19 cellular contexts compared by ENCODE assay signal in genomic region chr14:85090681-85091080, GRCh38.
DNase-seq lines count a peak whose midpoint lies in the region; ATAC-seq, FAIRE-seq and TF ChIP-seq lines count a peak whose summit lies in the region.
"Had no signal": no experiment of that assay in that cellular context is flagged by ENCODE, and none has a peak within 500 bp of the region (broad histone marks: within the 10 kb centered on the region; RNA-seq: fewer than 3 reads in every experiment).

No MANE protein-coding gene starts in this region.

- H3K14ac ChIP-seq in IMR-90 (replicated peaks; ENCODE audit: low read depth, low read length): no peak overlapping the region

- no peak overlapping the region for H2AK5ac ChIP-seq in IMR-90 (ENCODE audit: low read depth, low read length)

- POLR2A ChIA-PET in IMR-90 (lab: Charles Lee; ENCODE audit: unreplicated experiment): no interaction called here

- FAIRE-seq in bronchial epithelial cell (lab: Jason Lieb, UNC): no peak
- FAIRE-seq: G401.6, RCC 7860 had no signal

- H3K9me1 ChIP-seq in IMR-90 (ENCODE audit: insufficient read depth, low read length): no peaks in the 10 kb centered on the region

- TF ChIP-seq CTCF in AG10803 (conservative IDR thresholded peaks at IDR 0.05; ENCODE audit: low read length): no peak
- TF ChIP-seq CTCF in IMR-90 (conservative IDR thresholded peaks at IDR 0.05; ENCODE audit: low read depth, low read length): no peak
- TF ChIP-seq CTCF in bronchial epithelial cell (IDR thresholded peaks at IDR 0.05; ENCODE audit: insufficient read depth, low read length, severe bottlenecking): no peak

- DNase-seq in AG10803 (ENCODE audit: low read depth) (peak; percentile 14), IMR-90 (peak; percentile 1), bronchial epithelial cell (ENCODE audit: low read depth) (peak; percentile 8), fibroblast of peridontal ligament (ENCODE audit: extremely low read depth) (peak; percentile 5), GDM1 (lab: John Stamatoyannopoulos, UW) (no peak), NCI-H2029 treated with DMSO at 0.1 percent for 48 hours (lab: John Stamatoyannopoulos, UW) (no peak), NCI-H2171 treated with DMSO at 0.1 percent for 48 hours (lab: John Stamatoyannopoulos, UW) (no peak)
- no peak for DNase-seq in activated CD8-positive, alpha-beta memory T cell treated with anti-CD3 and anti-CD28 coated beads, Interleukin-2, amount 50 U/mL, for 4 hours
- DNase-seq: DMS79 treated with DMSO at 0.1 percent for 48 hours; NCI-H1417 treated with DMSO at 0.1 percent for 48 hours; NCI-H1930; NCI-H446 treated with DMSO at 0.1 percent for 48 hours; NCI-H748 treated with DMSO at 0.1 percent for 48 hours; NK-92 treated with Interleukin-12 subunit alpha and Interleukin-12 subunit beta, amount 100 ng/mL, for 24 hours had no signal

- no peak overlapping the region for H3K4ac ChIP-seq in IMR-90 (ENCODE audit: low read depth, low read length)

- H4K20me1 ChIP-seq in IMR-90 (ENCODE audit: insufficient read depth, low read length): no peaks in the 10 kb centered on the region

- no peaks in the 10 kb centered on the region for H3K4me1 ChIP-seq in IMR-90 (ENCODE audit: control insufficient read depth, insufficient read depth, low read length)

- H3K23ac ChIP-seq in IMR-90 (ENCODE audit: low read depth, low read length): no peak overlapping the region

- TF ChIP-seq RAD21 in IMR-90 (IDR thresholded peaks at IDR 0.05; ENCODE audit: low read length): no peak

- CTCF ChIA-PET in IMR-90 (lab: Yijun Ruan, JAX): no interaction called here

- WGBS in IMR-90 (ENCODE audit: extremely low coverage in 2 of 2, insufficient read length in 1 of 2), 2 experiments: no CpG with 5 or more reads among the region's 2 CpGs

- no peak overlapping the region for H2AK9ac ChIP-seq in IMR-90 (replicated peaks; ENCODE audit: low read depth, low read length, poor library complexity)

- no peak overlapping the region for H4K8ac ChIP-seq in IMR-90 (ENCODE audit: low read depth in 2 of 2, low read length in 2 of 2)

- H2BK120ac ChIP-seq in IMR-90 (ENCODE audit: low read depth, low read length): no peak overlapping the region

- H2BK15ac ChIP-seq in IMR-90 (ENCODE audit: low read depth, low read length): no peak overlapping the region

- H3K4me3 ChIP-seq in AG10803 (ENCODE audit: low read length): no peak overlapping the region
- H3K4me3 ChIP-seq in IMR-90 (ENCODE audit: insufficient read depth, low read depth, low read length): no peak overlapping the region
- no peak overlapping the region for H3K4me3 ChIP-seq in bronchial epithelial cell (ENCODE audit: low read depth, low read length)
- H3K4me3 ChIP-seq: GM23338 had no signal

- dilution Hi-C loops in IMR-90 (cut with HindIII; ENCODE audit: low sequenced_read_pairs, unreplicated experiment): no loop called here

- H3K9me3 ChIP-seq in IMR-90 (ENCODE audit: control insufficient read depth, insufficient read depth, low read length): no peaks in the 10 kb centered on the region

- no peak overlapping the region for H2BK5ac ChIP-seq in IMR-90 (ENCODE audit: low read depth, low read length, poor library complexity, severe bottlenecking)

- ATAC-seq in IMR-90 (ENCODE audit: low read depth): peak; percentile 37
- ATAC-seq: GM23338, Right ventricle myocardium inferior had no signal

- in situ Hi-C loops in IMR-90 (cut with MboI; ENCODE audit: low sequenced_read_pairs): no loop called here

- BruUV-seq in IMR-90 (replicated peaks; lab: Mats Ljungman, UMichigan): no TSS peak

- H3K4me2 ChIP-seq in IMR-90 (ENCODE audit: low read depth, low read length): no peak overlapping the region
- H3K4me2 ChIP-seq: GM23338 had no signal

- H3K36me3 ChIP-seq in IMR-90 (ENCODE audit: control insufficient read depth, insufficient read depth, low read length) (no peaks in the 10 kb centered on the region), bronchial epithelial cell (ENCODE audit: control insufficient read depth, insufficient read depth, low read length) (no peaks in the 10 kb centered on the region)

- intact Hi-C loops in IMR-90 (cut with micrococcal nuclease): no loop called here

- H2BK20ac ChIP-seq in IMR-90 (ENCODE audit: low read depth, low read length): no peak overlapping the region

- H3K56ac ChIP-seq in IMR-90 (ENCODE audit: extremely low read depth, insufficient read depth, low read length): no peak overlapping the region

- no peak overlapping the region for H3K9ac ChIP-seq in IMR-90 (ENCODE audit: low read depth, low read length)

- no peaks in the 10 kb centered on the region for H3K27me3 ChIP-seq in IMR-90 (ENCODE audit: control insufficient read depth, insufficient read depth, low read length)
- no peaks in the 10 kb centered on the region for H3K27me3 ChIP-seq in bronchial epithelial cell (ENCODE audit: control insufficient read depth, insufficient read depth, low read length)

- no peak for TF ChIP-seq POLR2A in IMR-90 (IDR thresholded peaks at IDR 0.05; ENCODE audit: low read depth, low read length)

- H3K27ac ChIP-seq in IMR-90 (ENCODE audit: insufficient read depth, low read length): no peak overlapping the region
- H3K27ac ChIP-seq: 22Rv1 had no signal

- H2AFZ ChIP-seq in IMR-90 (replicated peaks; ENCODE audit: low read length, poor library complexity): no peak overlapping the region
- H2AFZ ChIP-seq: GM23338 had no signal

- no peak overlapping the region for H4K91ac ChIP-seq in IMR-90 (ENCODE audit: insufficient read depth, low read depth, low read length)

- H3K18ac ChIP-seq in IMR-90 (ENCODE audit: low read depth, low read length): no peak overlapping the region

- H4K5ac ChIP-seq in IMR-90 (ENCODE audit: low read depth, low read length): no peak overlapping the region

- H3K79me1 ChIP-seq in IMR-90 (ENCODE audit: low read depth in 1 of 2, low read length in 2 of 2): no peaks in the 10 kb centered on the region

TF ChIP-seq in IMR-90, 13 proteins besides CTCF, POLR2A, EP300 and RAD21:
- TF ChIP-seq CEBPB (IDR thresholded peaks at IDR 0.05; ENCODE audit: low read depth, low read length): no peak
- no peak for TF ChIP-seq USF2 (IDR thresholded peaks at IDR 0.05; ENCODE audit: low read depth, low read length)
- TF ChIP-seq MAZ (IDR thresholded peaks at IDR 0.05; ENCODE audit: borderline replicate concordance, low read depth, low read length): no peak
- no peak for TF ChIP-seq SMC3 (IDR thresholded peaks at IDR 0.05; ENCODE audit: low read depth, low read length)
- no peak for TF ChIP-seq CHD1 (IDR thresholded peaks at IDR 0.05; ENCODE audit: low read depth, low read length)
- TF ChIP-seq RCOR1 (IDR thresholded peaks at IDR 0.05; ENCODE audit: insufficient replicate concordance, low read length): no peak
- no peak for TF ChIP-seq FOS (IDR thresholded peaks at IDR 0.05; ENCODE audit: low read depth, low read length)
- TF ChIP-seq RFX5 (IDR thresholded peaks at IDR 0.05; ENCODE audit: low read depth, low read length): no peak
- no peak for TF ChIP-seq BHLHE40 (IDR thresholded peaks at IDR 0.05; ENCODE audit: low read depth, low read length)
- no peak for TF ChIP-seq MXI1 (IDR thresholded peaks at IDR 0.05; ENCODE audit: borderline replicate concordance, low read depth, low read length)
- no peak for TF ChIP-seq MAFK (IDR thresholded peaks at IDR 0.05; ENCODE audit: low read depth, low read length)
- TF ChIP-seq NFE2L2 (IDR thresholded peaks at IDR 0.05; ENCODE audit: low read depth, low read length): no peak
- no peak for TF ChIP-seq ELK1 (IDR thresholded peaks at IDR 0.05; ENCODE audit: borderline replicate concordance, low read depth, low read length)

Comparison
In these comparisons a context has a peak if more than half of its experiments do, and no peak if none do; other contexts are left out.
1. DNase-seq: peak in AG10803 (single experiment), IMR-90 (single experiment), bronchial epithelial cell (single experiment) and fibroblast of peridontal ligament (single experiment); none in GDM1 (single experiment), NCI-H2029 treated with DMSO at 0.1 percent for 48 hours (single experiment), NCI-H2171 treated with DMSO at 0.1 percent for 48 hours (single experiment) and activated CD8-positive, alpha-beta memory T cell treated with anti-CD3 and anti-CD28 coated beads, Interleukin-2, amount 50 U/mL, for 4 hours (single experiment).